In genomic region chr18:49733321-49733720, GRCh38 we compare ENCODE assay signal across 20 cellular contexts.
DNase-seq lines count a peak whose midpoint lies in the region; ATAC-seq and TF ChIP-seq lines count a peak whose summit lies in the region.
"Had no signal": no experiment of that assay in that cellular context is flagged by ENCODE, and none has a peak within 500 bp of the region (broad histone marks: within the 10 kb centered on the region; RNA-seq: fewer than 3 reads in every experiment).

No MANE protein-coding gene starts in this region.

- in situ Hi-C loops in astrocyte of the spinal cord (cut with HindIII; ENCODE audit: low sequenced_read_pairs): no loop called here

- peaks cover 21% of the 10 kb centered on the region for H3K4me1 Mint-ChIP-seq in HFFc6 (ENCODE audit: low read depth)
- H3K4me1 Mint-ChIP-seq in activated CD4-positive, alpha-beta T cell treated with anti-CD3 and anti-CD28 coated beads for 36 hours: no peaks in the 10 kb centered on the region
- no peaks in the 10 kb centered on the region for H3K4me1 Mint-ChIP-seq in activated T-cell treated with anti-CD3 and anti-CD28 coated beads, Interleukin-2, amount 50 U/mL, for 24 hours (ENCODE audit: low read depth)
- H3K4me1 Mint-ChIP-seq: CD8-positive, alpha-beta memory T cell had no signal

- no peak overlapping the region for H3K27ac Mint-ChIP-seq in HFFc6
- no peak overlapping the region for H3K27ac Mint-ChIP-seq in activated CD4-positive, alpha-beta T cell treated with anti-CD3 and anti-CD28 coated beads for 36 hours
- H3K27ac Mint-ChIP-seq in activated T-cell treated with anti-CD3 and anti-CD28 coated beads, Interleukin-2, amount 50 U/mL, for 24 hours: no peak overlapping the region

- H3K27me3 Mint-ChIP-seq in HFFc6 (ENCODE audit: insufficient read depth): peaks cover 32% of the 10 kb centered on the region
- peaks cover 1% of the 10 kb centered on the region for H3K27me3 Mint-ChIP-seq in activated CD4-positive, alpha-beta T cell treated with anti-CD3 and anti-CD28 coated beads for 36 hours
- peaks cover 14% of the 10 kb centered on the region for H3K27me3 Mint-ChIP-seq in activated T-cell treated with anti-CD3 and anti-CD28 coated beads, Interleukin-2, amount 50 U/mL, for 24 hours

- H3K4me3 ChIP-seq in astrocyte of the spinal cord (ENCODE audit: low read depth, low read length): no peak overlapping the region
- H3K4me3 ChIP-seq: A549; BLaER1 treated with 17β-estradiol and CSF1 and Interleukin-3, amounts not matched to agents 10 nM and 100 nM had no signal

- CTCF ChIA-PET in activated CD4-positive, alpha-beta T cell treated with anti-CD3 and anti-CD28 coated beads for 36 hours (lab: Charles Lee): interaction anchor here (1.3 kb wide), 1 partner anchor 12 kb away, joined by 4 read pairs; no protein-coding TSS in a partner anchor

- H3K36me3 Mint-ChIP-seq in HFFc6 (ENCODE audit: low read depth): no peaks in the 10 kb centered on the region
- no peaks in the 10 kb centered on the region for H3K36me3 Mint-ChIP-seq in activated CD4-positive, alpha-beta T cell treated with anti-CD3 and anti-CD28 coated beads for 36 hours (ENCODE audit: low read depth)
- H3K36me3 Mint-ChIP-seq in activated T-cell treated with anti-CD3 and anti-CD28 coated beads, Interleukin-2, amount 50 U/mL, for 24 hours (ENCODE audit: low read depth): no peaks in the 10 kb centered on the region
- H3K36me3 Mint-ChIP-seq: CD8-positive, alpha-beta memory T cell had no signal

- POLR2A ChIA-PET in activated CD4-positive, alpha-beta T cell treated with anti-CD3 and anti-CD28 coated beads for 36 hours (lab: Charles Lee): no interaction called here

- intact Hi-C loops in activated CD4-positive, alpha-beta T cell treated with anti-CD3 and anti-CD28 coated beads for 36 hours (cut with DNase I, micrococcal nuclease): no loop called here

- ATAC-seq in activated CD4-positive, alpha-beta T cell treated with anti-CD3 and anti-CD28 coated beads for 36 hours: no peak
- ATAC-seq: A549, HCT116 had no signal

- no peaks in the 10 kb centered on the region for H3K9me3 Mint-ChIP-seq in HFFc6
- no peaks in the 10 kb centered on the region for H3K9me3 Mint-ChIP-seq in activated CD4-positive, alpha-beta T cell treated with anti-CD3 and anti-CD28 coated beads for 36 hours (ENCODE audit: low read depth)
- no peaks in the 10 kb centered on the region for H3K9me3 Mint-ChIP-seq in activated T-cell treated with anti-CD3 and anti-CD28 coated beads, Interleukin-2, amount 50 U/mL, for 24 hours
- H3K9me3 Mint-ChIP-seq: CD8-positive, alpha-beta memory T cell had no signal

- TF ChIP-seq CTCF in HFFc6 (IDR thresholded peaks at IDR 0.05): no peak
- no peak for TF ChIP-seq CTCF in astrocyte of the spinal cord (IDR thresholded peaks at IDR 0.05; ENCODE audit: low read depth, low read length)

- H3K4me3 Mint-ChIP-seq in HFFc6: no peak overlapping the region
- H3K4me3 Mint-ChIP-seq in activated CD4-positive, alpha-beta T cell treated with anti-CD3 and anti-CD28 coated beads for 36 hours: no peak overlapping the region
- H3K4me3 Mint-ChIP-seq in activated T-cell treated with anti-CD3 and anti-CD28 coated beads, Interleukin-2, amount 50 U/mL, for 24 hours: no peak overlapping the region
- H3K4me3 Mint-ChIP-seq: CD8-positive, alpha-beta memory T cell had no signal

- DNase-seq in EH (ENCODE audit: low read depth): peak; percentile 44
- peak; percentile 6 for DNase-seq in HFFc6
- peak; percentile 37 for DNase-seq in astrocyte of the spinal cord (ENCODE audit: low read depth, low spot score)
- DNase-seq in kidney glomerular epithelial cell (lab: John Stamatoyannopoulos, UW): peak; percentile 3
- DNase-seq in NOMO-1 treated with dmso at 0.1 percent for 144 hours (lab: John Stamatoyannopoulos, UW; ENCODE audit: unreplicated experiment): no peak
- DNase-seq in activated CD4-positive, alpha-beta T cell treated with anti-CD3 and anti-CD28 coated beads for 36 hours: no peak
- no peak for DNase-seq in activated T-cell treated with anti-CD3 and anti-CD28 coated beads, Interleukin-2, amount 50 U/mL, for 24 hours
- DNase-seq in NCI-H1930 (lab: John Stamatoyannopoulos, UW): no peak
- DNase-seq: CD8-positive, alpha-beta memory T cell; DMS79; KBM-7; NCI-H1694 treated with DMSO at 0.1 percent for 48 hours; NCI-H2107; NCI-H510A; NCI-H748 treated with DMSO at 0.1 percent for 48 hours; NK-92 treated with Interleukin-12 subunit alpha and Interleukin-12 subunit beta, amount 100 ng/mL, for 24 hours; SHP77 treated with DMSO at 0.1 percent for 48 hours had no signal

Comparison
In these comparisons a context has a peak if more than half of its experiments do, and no peak if none do; other contexts are left out.
1. DNase-seq: peak in EH (single experiment), HFFc6 (single experiment), astrocyte of the spinal cord (single experiment) and kidney glomerular epithelial cell (single experiment); none in NOMO-1 treated with dmso at 0.1 percent for 144 hours (single experiment), activated CD4-positive, alpha-beta T cell treated with anti-CD3 and anti-CD28 coated beads for 36 hours (single experiment), activated T-cell treated with anti-CD3 and anti-CD28 coated beads, Interleukin-2, amount 50 U/mL, for 24 hours (single experiment) and NCI-H1930 (0 of 2).